ENCODE assay signal across 33 cellular contexts in the genomic region with DNA sequence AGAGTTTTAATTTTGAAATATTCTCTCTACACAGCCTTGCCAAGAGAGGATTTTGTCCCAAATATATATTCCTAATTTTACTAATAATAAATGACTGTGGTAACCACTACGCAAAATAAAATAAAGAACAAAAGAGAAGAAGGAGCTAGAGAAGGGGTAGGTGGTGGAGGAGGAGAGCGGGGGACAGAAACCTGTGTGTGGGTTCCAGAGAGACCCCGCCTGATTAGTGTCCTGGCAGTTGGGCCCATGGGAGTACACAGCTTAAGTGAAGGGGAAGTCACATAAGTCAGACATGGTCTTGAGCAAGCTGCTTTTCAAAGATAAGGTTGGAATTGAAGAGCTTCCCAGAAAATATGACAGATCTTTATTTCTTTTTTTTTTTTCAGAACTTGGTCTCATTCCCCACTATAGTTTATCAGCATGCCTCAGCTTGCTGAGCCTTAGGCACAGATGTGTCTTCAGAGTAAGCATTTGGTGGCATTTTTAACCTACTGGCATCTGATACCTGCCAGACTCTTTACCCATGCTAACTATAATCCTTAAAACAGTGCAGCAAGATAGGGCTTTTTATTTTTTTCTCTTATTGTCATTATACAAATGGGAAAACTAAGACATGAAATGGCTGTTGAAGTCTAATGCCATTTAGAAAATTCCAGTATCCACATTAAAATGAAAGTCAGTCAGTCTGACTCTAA. TPM values are rescaled to one million over a fixed set of nuclear protein-coding genes. Genes with fewer than 3 reads are reported as not detected.
"Had no signal": no experiment of that assay in that cellular context is flagged by ENCODE, and none has a peak within 500 bp of the region (broad histone marks: within the 10 kb centered on the region; RNA-seq: fewer than 3 reads in every experiment).

No MANE protein-coding gene starts in this region.

- ATAC-seq: activated naive CD4-positive, alpha-beta T cell treated with anti-CD3 and anti-CD28 coated beads, Interleukin-2, amount 50 U/mL, for 72 hours; gastroesophageal sphincter; left lung; lower lobe of right lung; natural killer cell; psoas muscle; stimulated activated effector memory CD8-positive, alpha-beta T cell treated with anti-CD3 and anti-CD28 coated beads, Interleukin-12 subunit alpha, Interleukin-12 subunit beta, amount 100 ng/mL, for 72 hours; WTC11 had no signal

- DNase-seq: activated CD4-positive, alpha-beta memory T cell treated with anti-CD3 and anti-CD28 coated beads, Interleukin-2, amount 10 ng/mL, durations not matched to agents 7 days and 5 days; activated CD4-positive, alpha-beta T cell treated with anti-CD3 and anti-CD28 coated beads for 1 hour; activated CD4-positive, alpha-beta T cell treated with anti-CD3 and anti-CD28 coated beads, Interleukin-2, amount 10 ng/mL, durations not matched to agents 7 days and 5 days; activated CD8-positive, alpha-beta memory T cell treated with anti-CD3 and anti-CD28 coated beads, Interleukin-2, amount 50 U/mL, for 48 hours; activated T-cell treated with anti-CD3 and anti-CD28 coated beads, Interleukin-2, amount 50 U/mL, for 24 hours; effector CD8-positive, alpha-beta T cell; head of caudate nucleus; left lung; lower lobe of right lung; mesenchymal stem cell; natural killer cell; occipital lobe; psoas muscle; sigmoid colon; small intestine; stimulated activated CD4-positive, alpha-beta T cell treated with anti-CD3 and anti-CD28 coated beads, Interleukin-4, amount 100 ng/mL, for 24 hours had no signal

- H3K9me3 Mint-ChIP-seq: activated CD4-positive, alpha-beta memory T cell treated with anti-CD3 and anti-CD28 coated beads, Interleukin-2, amount 10 ng/mL, durations not matched to agents 7 days and 5 days; activated CD4-positive, alpha-beta T cell treated with anti-CD3 and anti-CD28 coated beads, Interleukin-2, amount 10 ng/mL, durations not matched to agents 7 days and 5 days; activated naive CD4-positive, alpha-beta T cell treated with anti-CD3 and anti-CD28 coated beads, Interleukin-2, amount 50 U/mL, for 72 hours; activated T-cell treated with anti-CD3 and anti-CD28 coated beads, Interleukin-2, amount 50 U/mL, for 24 hours; neural progenitor cell; stimulated activated effector memory CD8-positive, alpha-beta T cell treated with anti-CD3 and anti-CD28 coated beads, Interleukin-12 subunit alpha, Interleukin-12 subunit beta, amount 100 ng/mL, for 72 hours; stimulated activated naive CD8-positive, alpha-beta T cell treated with anti-CD3 and anti-CD28 coated beads, Interleukin-15, Interleukin-2, amounts not matched to agents 100 ng/mL and 50 ng/mL, for 24 hours; T-helper 2 cell treated with Interferon-gamma antibody and Interleukin-4, amounts not matched to agents 5 μg/mL and 100 μg/mL, for 36 hours; WTC11 had no signal

- H3K27ac ChIP-seq: epithelial cell of prostate, gastroesophageal sphincter, left lung, lower lobe of right lung, neural progenitor cell, parathyroid adenoma, psoas muscle, sigmoid colon, thoracic aorta had no signal

- H3K36me3 ChIP-seq: gastroesophageal sphincter, left lung, lower lobe of right lung, neural progenitor cell, sigmoid colon, thoracic aorta had no signal

- H3K4me2 ChIP-seq: neural progenitor cell had no signal

- H2AFZ ChIP-seq: neural progenitor cell, parathyroid adenoma had no signal

- H3K4me3 ChIP-seq: gastroesophageal sphincter, left lung, lower lobe of right lung, neural progenitor cell, psoas muscle, sigmoid colon, thoracic aorta had no signal

- H3K9ac ChIP-seq: neural progenitor cell, parathyroid adenoma had no signal

- H3K79me2 ChIP-seq: parathyroid adenoma had no signal

- H3K27me3 Mint-ChIP-seq: activated CD4-positive, alpha-beta memory T cell treated with anti-CD3 and anti-CD28 coated beads, Interleukin-2, amount 10 ng/mL, durations not matched to agents 7 days and 5 days; activated CD4-positive, alpha-beta T cell treated with anti-CD3 and anti-CD28 coated beads, Interleukin-2, amount 10 ng/mL, durations not matched to agents 7 days and 5 days; activated T-cell treated with anti-CD3 and anti-CD28 coated beads, Interleukin-2, amount 50 U/mL, for 24 hours; stimulated activated naive CD8-positive, alpha-beta T cell treated with anti-CD3 and anti-CD28 coated beads, Interleukin-15, Interleukin-2, amounts not matched to agents 100 ng/mL and 50 ng/mL, for 24 hours had no signal

- H3K4me3 Mint-ChIP-seq: activated CD4-positive, alpha-beta memory T cell treated with anti-CD3 and anti-CD28 coated beads, Interleukin-2, amount 10 ng/mL, durations not matched to agents 7 days and 5 days; activated CD4-positive, alpha-beta T cell treated with anti-CD3 and anti-CD28 coated beads, Interleukin-2, amount 10 ng/mL, durations not matched to agents 7 days and 5 days; activated T-cell treated with anti-CD3 and anti-CD28 coated beads, Interleukin-2, amount 50 U/mL, for 24 hours; natural killer cell; neural progenitor cell; stimulated activated effector memory CD8-positive, alpha-beta T cell treated with anti-CD3 and anti-CD28 coated beads, Interleukin-12 subunit alpha, Interleukin-12 subunit beta, amount 100 ng/mL, for 72 hours; stimulated activated naive CD8-positive, alpha-beta T cell treated with anti-CD3 and anti-CD28 coated beads, Interleukin-15, Interleukin-2, amounts not matched to agents 100 ng/mL and 50 ng/mL, for 24 hours; T-helper 2 cell treated with Interferon-gamma antibody and Interleukin-4, amounts not matched to agents 5 μg/mL and 100 μg/mL, for 36 hours; WTC11 had no signal

- H3K9me3 ChIP-seq: gastroesophageal sphincter, left lung, lower lobe of right lung, psoas muscle, sigmoid colon, thoracic aorta had no signal

- H3K27ac Mint-ChIP-seq: activated CD4-positive, alpha-beta memory T cell treated with anti-CD3 and anti-CD28 coated beads, Interleukin-2, amount 10 ng/mL, durations not matched to agents 7 days and 5 days; activated CD4-positive, alpha-beta T cell treated with anti-CD3 and anti-CD28 coated beads, Interleukin-2, amount 10 ng/mL, durations not matched to agents 7 days and 5 days; activated naive CD4-positive, alpha-beta T cell treated with anti-CD3 and anti-CD28 coated beads, Interleukin-2, amount 50 U/mL, for 72 hours; activated T-cell treated with anti-CD3 and anti-CD28 coated beads, Interleukin-2, amount 50 U/mL, for 24 hours; natural killer cell; neural progenitor cell; stimulated activated effector memory CD8-positive, alpha-beta T cell treated with anti-CD3 and anti-CD28 coated beads, Interleukin-12 subunit alpha, Interleukin-12 subunit beta, amount 100 ng/mL, for 72 hours; stimulated activated naive CD8-positive, alpha-beta T cell treated with anti-CD3 and anti-CD28 coated beads, Interleukin-15, Interleukin-2, amounts not matched to agents 100 ng/mL and 50 ng/mL, for 24 hours; T-helper 2 cell treated with Interferon-gamma antibody and Interleukin-4, amounts not matched to agents 5 μg/mL and 100 μg/mL, for 36 hours; WTC11 had no signal

- FAIRE-seq: bronchial epithelial cell, colon, endometrium, small intestine, urothelium cell line had no signal

- H3K4me1 Mint-ChIP-seq: activated CD4-positive, alpha-beta memory T cell treated with anti-CD3 and anti-CD28 coated beads, Interleukin-2, amount 10 ng/mL, durations not matched to agents 7 days and 5 days; activated CD4-positive, alpha-beta T cell treated with anti-CD3 and anti-CD28 coated beads, Interleukin-2, amount 10 ng/mL, durations not matched to agents 7 days and 5 days; natural killer cell; neural progenitor cell; stimulated activated effector memory CD8-positive, alpha-beta T cell treated with anti-CD3 and anti-CD28 coated beads, Interleukin-12 subunit alpha, Interleukin-12 subunit beta, amount 100 ng/mL, for 72 hours; WTC11 had no signal

- H3K27me3 ChIP-seq: gastroesophageal sphincter, left lung, neural progenitor cell, sigmoid colon had no signal

- H3K4me1 ChIP-seq: gastroesophageal sphincter, left lung, lower lobe of right lung, neural progenitor cell, parathyroid adenoma, psoas muscle, sigmoid colon had no signal

- H3K36me3 Mint-ChIP-seq: activated naive CD4-positive, alpha-beta T cell treated with anti-CD3 and anti-CD28 coated beads, Interleukin-2, amount 50 U/mL, for 72 hours; natural killer cell; neural progenitor cell; stimulated activated effector memory CD8-positive, alpha-beta T cell treated with anti-CD3 and anti-CD28 coated beads, Interleukin-12 subunit alpha, Interleukin-12 subunit beta, amount 100 ng/mL, for 72 hours; WTC11 had no signal

RNA-seq across cellular contexts. Expression of a gene that starts 9.6 kb away (rescaled TPM):
- total RNA-seq: activated CD4-positive, alpha-beta memory T cell treated with anti-CD3 and anti-CD28 coated beads, Interleukin-2, amount 10 ng/mL, durations not matched to agents 7 days and 5 days; activated CD4-positive, alpha-beta T cell treated with anti-CD3 and anti-CD28 coated beads, Interleukin-2, amount 10 ng/mL, durations not matched to agents 7 days and 5 days; activated naive CD4-positive, alpha-beta T cell treated with anti-CD3 and anti-CD28 coated beads, Interleukin-2, amount 50 U/mL, for 72 hours; bronchial epithelial cell; dermis microvascular lymphatic vessel endothelial cell; left lung; lower lobe of right lung; mononuclear cell; natural killer cell; occipital lobe; psoas muscle; subcutaneous adipose tissue; thoracic aorta had no signal
- polyA plus RNA-seq: sigmoid colon, small intestine had no signal
